Comparison of ENCODE assay signal across 1 cellular context in the genomic region with DNA sequence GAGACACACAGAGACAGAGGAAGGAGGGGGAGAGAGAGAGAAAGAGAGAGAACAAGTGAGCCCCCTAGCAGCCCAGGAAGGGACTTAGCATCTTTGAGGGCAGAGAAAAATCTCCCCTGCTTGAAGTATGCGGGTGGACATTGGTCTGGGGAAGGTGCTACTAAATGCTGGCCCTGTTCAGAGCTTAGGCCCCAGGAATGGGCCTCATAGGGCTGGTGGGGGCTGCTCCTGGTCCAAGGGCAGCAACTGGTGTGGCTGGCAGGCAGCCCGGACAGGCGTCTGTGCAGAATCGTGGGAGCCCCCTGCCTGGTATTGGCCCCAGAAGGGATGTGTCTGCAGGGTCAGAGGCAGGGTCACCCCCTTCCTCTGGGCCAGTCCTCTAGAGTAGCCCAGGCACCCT.
TF ChIP-seq lines count a peak whose summit lies in the region.

No MANE protein-coding gene starts in this region.

TF ChIP-seq in H1, 55 proteins besides CTCF, POLR2A, EP300 and RAD21:
- TF ChIP-seq TCF12 (IDR thresholded peaks at IDR 0.05; ENCODE audit: low read depth, low read length) (no peak), CHD2 (IDR thresholded peaks at IDR 0.05; ENCODE audit: low read length) (no peak), SRF (IDR thresholded peaks at IDR 0.05; ENCODE audit: low read depth, low read length) (no peak), CBX8 (IDR thresholded peaks at IDR 0.05; ENCODE audit: borderline replicate concordance, low read depth, low read length) (no peak), GABPA (IDR thresholded peaks at IDR 0.05; ENCODE audit: borderline replicate concordance, insufficient read depth, low read length) (no peak), CBX5 (IDR thresholded peaks at IDR 0.05; ENCODE audit: low read depth, low read length) (no peak), RFX5 (IDR thresholded peaks at IDR 0.05; ENCODE audit: borderline replicate concordance, low read depth, low read length) (no peak), RXRA (IDR thresholded peaks at IDR 0.05; ENCODE audit: insufficient read depth, low read depth, low read length) (no peak), HDAC6 (IDR thresholded peaks at IDR 0.05; ENCODE audit: low read depth, low read length) (no peak), JUND (IDR thresholded peaks at IDR 0.05; ENCODE audit: low read length) (no peak), POU5F1 (IDR thresholded peaks at IDR 0.05; ENCODE audit: low read depth, low read length) (no peak), TAF1 (IDR thresholded peaks at IDR 0.05; ENCODE audit: low read depth, low read length) (no peak), ZNF274 (IDR thresholded peaks at IDR 0.05; ENCODE audit: borderline replicate concordance, extremely low read depth, low read length) (no peak)
- TF ChIP-seq, protein P1, sequence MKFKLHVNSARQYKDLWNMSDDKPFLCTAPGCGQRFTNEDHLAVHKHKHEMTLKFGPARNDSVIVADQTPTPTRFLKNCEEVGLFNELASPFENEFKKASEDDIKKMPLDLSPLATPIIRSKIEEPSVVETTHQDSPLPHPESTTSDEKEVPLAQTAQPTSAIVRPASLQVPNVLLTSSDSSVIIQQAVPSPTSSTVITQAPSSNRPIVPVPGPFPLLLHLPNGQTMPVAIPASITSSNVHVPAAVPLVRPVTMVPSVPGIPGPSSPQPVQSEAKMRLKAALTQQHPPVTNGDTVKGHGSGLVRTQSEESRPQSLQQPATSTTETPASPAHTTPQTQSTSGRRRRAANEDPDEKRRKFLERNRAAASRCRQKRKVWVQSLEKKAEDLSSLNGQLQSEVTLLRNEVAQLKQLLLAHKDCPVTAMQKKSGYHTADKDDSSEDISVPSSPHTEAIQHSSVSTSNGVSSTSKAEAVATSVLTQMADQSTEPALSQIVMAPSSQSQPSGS (IDR thresholded peaks at IDR 0.05; ENCODE audit: low read length), result no peak
- TF ChIP-seq, protein P2, sequence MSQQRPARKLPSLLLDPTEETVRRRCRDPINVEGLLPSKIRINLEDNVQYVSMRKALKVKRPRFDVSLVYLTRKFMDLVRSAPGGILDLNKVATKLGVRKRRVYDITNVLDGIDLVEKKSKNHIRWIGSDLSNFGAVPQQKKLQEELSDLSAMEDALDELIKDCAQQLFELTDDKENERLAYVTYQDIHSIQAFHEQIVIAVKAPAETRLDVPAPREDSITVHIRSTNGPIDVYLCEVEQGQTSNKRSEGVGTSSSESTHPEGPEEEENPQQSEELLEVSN (IDR thresholded peaks at IDR 0.05), result no peak
- TF ChIP-seq, protein P3, sequence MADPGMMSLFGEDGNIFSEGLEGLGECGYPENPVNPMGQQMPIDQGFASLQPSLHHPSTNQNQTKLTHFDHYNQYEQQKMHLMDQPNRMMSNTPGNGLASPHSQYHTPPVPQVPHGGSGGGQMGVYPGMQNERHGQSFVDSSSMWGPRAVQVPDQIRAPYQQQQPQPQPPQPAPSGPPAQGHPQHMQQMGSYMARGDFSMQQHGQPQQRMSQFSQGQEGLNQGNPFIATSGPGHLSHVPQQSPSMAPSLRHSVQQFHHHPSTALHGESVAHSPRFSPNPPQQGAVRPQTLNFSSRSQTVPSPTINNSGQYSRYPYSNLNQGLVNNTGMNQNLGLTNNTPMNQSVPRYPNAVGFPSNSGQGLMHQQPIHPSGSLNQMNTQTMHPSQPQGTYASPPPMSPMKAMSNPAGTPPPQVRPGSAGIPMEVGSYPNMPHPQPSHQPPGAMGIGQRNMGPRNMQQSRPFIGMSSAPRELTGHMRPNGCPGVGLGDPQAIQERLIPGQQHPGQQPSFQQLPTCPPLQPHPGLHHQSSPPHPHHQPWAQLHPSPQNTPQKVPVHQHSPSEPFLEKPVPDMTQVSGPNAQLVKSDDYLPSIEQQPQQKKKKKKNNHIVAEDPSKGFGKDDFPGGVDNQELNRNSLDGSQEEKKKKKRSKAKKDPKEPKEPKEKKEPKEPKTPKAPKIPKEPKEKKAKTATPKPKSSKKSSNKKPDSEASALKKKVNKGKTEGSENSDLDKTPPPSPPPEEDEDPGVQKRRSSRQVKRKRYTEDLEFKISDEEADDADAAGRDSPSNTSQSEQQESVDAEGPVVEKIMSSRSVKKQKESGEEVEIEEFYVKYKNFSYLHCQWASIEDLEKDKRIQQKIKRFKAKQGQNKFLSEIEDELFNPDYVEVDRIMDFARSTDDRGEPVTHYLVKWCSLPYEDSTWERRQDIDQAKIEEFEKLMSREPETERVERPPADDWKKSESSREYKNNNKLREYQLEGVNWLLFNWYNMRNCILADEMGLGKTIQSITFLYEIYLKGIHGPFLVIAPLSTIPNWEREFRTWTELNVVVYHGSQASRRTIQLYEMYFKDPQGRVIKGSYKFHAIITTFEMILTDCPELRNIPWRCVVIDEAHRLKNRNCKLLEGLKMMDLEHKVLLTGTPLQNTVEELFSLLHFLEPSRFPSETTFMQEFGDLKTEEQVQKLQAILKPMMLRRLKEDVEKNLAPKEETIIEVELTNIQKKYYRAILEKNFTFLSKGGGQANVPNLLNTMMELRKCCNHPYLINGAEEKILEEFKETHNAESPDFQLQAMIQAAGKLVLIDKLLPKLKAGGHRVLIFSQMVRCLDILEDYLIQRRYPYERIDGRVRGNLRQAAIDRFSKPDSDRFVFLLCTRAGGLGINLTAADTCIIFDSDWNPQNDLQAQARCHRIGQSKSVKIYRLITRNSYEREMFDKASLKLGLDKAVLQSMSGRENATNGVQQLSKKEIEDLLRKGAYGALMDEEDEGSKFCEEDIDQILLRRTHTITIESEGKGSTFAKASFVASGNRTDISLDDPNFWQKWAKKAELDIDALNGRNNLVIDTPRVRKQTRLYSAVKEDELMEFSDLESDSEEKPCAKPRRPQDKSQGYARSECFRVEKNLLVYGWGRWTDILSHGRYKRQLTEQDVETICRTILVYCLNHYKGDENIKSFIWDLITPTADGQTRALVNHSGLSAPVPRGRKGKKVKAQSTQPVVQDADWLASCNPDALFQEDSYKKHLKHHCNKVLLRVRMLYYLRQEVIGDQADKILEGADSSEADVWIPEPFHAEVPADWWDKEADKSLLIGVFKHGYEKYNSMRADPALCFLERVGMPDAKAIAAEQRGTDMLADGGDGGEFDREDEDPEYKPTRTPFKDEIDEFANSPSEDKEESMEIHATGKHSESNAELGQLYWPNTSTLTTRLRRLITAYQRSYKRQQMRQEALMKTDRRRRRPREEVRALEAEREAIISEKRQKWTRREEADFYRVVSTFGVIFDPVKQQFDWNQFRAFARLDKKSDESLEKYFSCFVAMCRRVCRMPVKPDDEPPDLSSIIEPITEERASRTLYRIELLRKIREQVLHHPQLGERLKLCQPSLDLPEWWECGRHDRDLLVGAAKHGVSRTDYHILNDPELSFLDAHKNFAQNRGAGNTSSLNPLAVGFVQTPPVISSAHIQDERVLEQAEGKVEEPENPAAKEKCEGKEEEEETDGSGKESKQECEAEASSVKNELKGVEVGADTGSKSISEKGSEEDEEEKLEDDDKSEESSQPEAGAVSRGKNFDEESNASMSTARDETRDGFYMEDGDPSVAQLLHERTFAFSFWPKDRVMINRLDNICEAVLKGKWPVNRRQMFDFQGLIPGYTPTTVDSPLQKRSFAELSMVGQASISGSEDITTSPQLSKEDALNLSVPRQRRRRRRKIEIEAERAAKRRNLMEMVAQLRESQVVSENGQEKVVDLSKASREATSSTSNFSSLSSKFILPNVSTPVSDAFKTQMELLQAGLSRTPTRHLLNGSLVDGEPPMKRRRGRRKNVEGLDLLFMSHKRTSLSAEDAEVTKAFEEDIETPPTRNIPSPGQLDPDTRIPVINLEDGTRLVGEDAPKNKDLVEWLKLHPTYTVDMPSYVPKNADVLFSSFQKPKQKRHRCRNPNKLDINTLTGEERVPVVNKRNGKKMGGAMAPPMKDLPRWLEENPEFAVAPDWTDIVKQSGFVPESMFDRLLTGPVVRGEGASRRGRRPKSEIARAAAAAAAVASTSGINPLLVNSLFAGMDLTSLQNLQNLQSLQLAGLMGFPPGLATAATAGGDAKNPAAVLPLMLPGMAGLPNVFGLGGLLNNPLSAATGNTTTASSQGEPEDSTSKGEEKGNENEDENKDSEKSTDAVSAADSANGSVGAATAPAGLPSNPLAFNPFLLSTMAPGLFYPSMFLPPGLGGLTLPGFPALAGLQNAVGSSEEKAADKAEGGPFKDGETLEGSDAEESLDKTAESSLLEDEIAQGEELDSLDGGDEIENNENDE (IDR thresholded peaks at IDR 0.05; ENCODE audit: insufficient replicate concordance, low read length), result no peak
